9 cellular contexts compared by ENCODE assay signal in genomic region chr12:3365416-3366385, GRCh38.
DNase-seq lines count a peak whose midpoint lies in the region; ATAC-seq and TF ChIP-seq lines count a peak whose summit lies in the region.
"Had no signal": no experiment of that assay in that cellular context is flagged by ENCODE, and none has a peak within 500 bp of the region (broad histone marks: within the 10 kb centered on the region; RNA-seq: fewer than 3 reads in every experiment).

No MANE protein-coding gene starts in this region.

- no peak for TF ChIP-seq RAD21 in neural cell (conservative IDR thresholded peaks at IDR 0.05)

- H3K4me3 ChIP-seq in epithelial cell of proximal tubule (ENCODE audit: low read depth, low read length) (peak overlapping the region; percentile 37), neural cell (ENCODE audit: low read length) (peak overlapping the region; percentile 71)

- ATAC-seq in HG02588 (IDR thresholded peaks at IDR 0.05; ENCODE audit: unreplicated experiment): no peak
- no peak for ATAC-seq in GM18502 (IDR thresholded peaks at IDR 0.05; ENCODE audit: poor library complexity, unreplicated experiment)

- peak overlapping the region; percentile 50 for H3K9ac ChIP-seq in neural cell (ENCODE audit: low read length)

- no peaks in the 10 kb centered on the region for H3K9me2 ChIP-seq in neural cell (ENCODE audit: insufficient read depth, low read length)

- TF ChIP-seq CTCF in epithelial cell of proximal tubule (conservative IDR thresholded peaks at IDR 0.05; ENCODE audit: low read depth, low read length): no peak
- TF ChIP-seq CTCF in neural cell (IDR thresholded peaks at IDR 0.05; ENCODE audit: poor library complexity, severe bottlenecking): peak; percentile 29

- DNase-seq in COLO668 (lab: John Stamatoyannopoulos, UW; ENCODE audit: unreplicated experiment): peak; percentile 68
- DNase-seq in NCI-H146 (lab: John Stamatoyannopoulos, UW): peak; percentile 85
- DNase-seq in epithelial cell of proximal tubule (ENCODE audit: low read depth): no peak
- DNase-seq in activated gamma-delta T cell treated with Interleukin-2 at 50 U/mL for 16 hours: no peak
- DNase-seq in stimulated activated naive CD4-positive, alpha-beta T cell (lab: John Stamatoyannopoulos, UW): no peak
- DNase-seq: amniotic stem cell had no signal

- no peaks in the 10 kb centered on the region for H3K36me3 ChIP-seq in neural cell (ENCODE audit: insufficient read depth, low read length)

- no peaks in the 10 kb centered on the region for H4K20me1 ChIP-seq in neural cell (ENCODE audit: insufficient read depth)

- no peaks in the 10 kb centered on the region for H3F3A ChIP-seq in neural cell (ENCODE audit: insufficient read depth, low read length, poor library complexity, severe bottlenecking)

- TF ChIP-seq EP300 in neural cell (conservative IDR thresholded peaks at IDR 0.05; ENCODE audit: poor library complexity, severe bottlenecking): no peak

- H3K27ac ChIP-seq in neural cell (ENCODE audit: low read length): no peak overlapping the region

- H3K27me3 ChIP-seq in neural cell (ENCODE audit: insufficient read depth, low read depth, low read length): peaks cover 26% of the 10 kb centered on the region

- no peaks in the 10 kb centered on the region for H3K79me2 ChIP-seq in neural cell (replicated peaks; ENCODE audit: insufficient read depth, low read length)

- no peak overlapping the region for H3K4me2 ChIP-seq in neural cell (ENCODE audit: low read length)

- H2AFZ ChIP-seq in neural cell (ENCODE audit: low read depth, low read length): no peak overlapping the region

- no peaks in the 10 kb centered on the region for H3K9me3 ChIP-seq in neural cell (ENCODE audit: low read length)

TF ChIP-seq in neural cell, 6 proteins besides CTCF, POLR2A, EP300 and RAD21:
- TF ChIP-seq TAF1 (IDR thresholded peaks at IDR 0.05; ENCODE audit: low read depth) (no peak), POLR2AphosphoS5 (IDR thresholded peaks at IDR 0.05) (no peak), MXI1 (conservative IDR thresholded peaks at IDR 0.05; ENCODE audit: poor library complexity, severe bottlenecking) (peak; percentile 44), REST (IDR thresholded peaks at IDR 0.05; ENCODE audit: borderline replicate concordance) (no peak), EZH2 (IDR thresholded peaks at IDR 0.05; ENCODE audit: borderline replicate concordance, insufficient read depth, low read length, poor library complexity, severe bottlenecking) (no peak)

Comparison
In these comparisons a context has a peak if more than half of its experiments do, and no peak if none do; other contexts are left out.
1. DNase-seq: peak in COLO668 (single experiment) and NCI-H146 (single experiment); none in epithelial cell of proximal tubule (single experiment), activated gamma-delta T cell treated with Interleukin-2 at 50 U/mL for 16 hours (single experiment) and stimulated activated naive CD4-positive, alpha-beta T cell (0 of 6).